ENCODE assay signal across 8 cellular contexts in genomic region chr19:11138659-11139526, GRCh38. TPM values are rescaled to one million over a fixed set of nuclear protein-coding genes. Genes with fewer than 3 reads are reported as not detected.
DNase-seq lines count a peak whose midpoint lies in the region; ATAC-seq lines count a peak whose summit lies in the region.

No MANE protein-coding gene starts in this region.

- no peaks in the 10 kb centered on the region for H3K9me3 Mint-ChIP-seq in activated naive CD8-positive, alpha-beta T cell treated with anti-CD3 and anti-CD28 coated beads, Interleukin-2, amount 50 U/mL, for 24 hours

- peaks cover 8% of the 10 kb centered on the region for H3K4me1 Mint-ChIP-seq in activated naive CD8-positive, alpha-beta T cell treated with anti-CD3 and anti-CD28 coated beads, Interleukin-2, amount 50 U/mL, for 24 hours

- DNase-seq in HS-27A (ENCODE audit: low read depth) (peak; percentile 68), left cardiac atrium (peak; percentile 86), retina (peak; percentile 56), NCI-H2196 treated with DMSO at 0.1 percent for 48 hours (lab: John Stamatoyannopoulos, UW; ENCODE audit: unreplicated experiment) (no peak)
- no peak for DNase-seq in activated naive CD8-positive, alpha-beta T cell treated with anti-CD3 and anti-CD28 coated beads, Interleukin-2, amount 50 U/mL, for 24 hours

- peak overlapping the region; percentile 39; the same call in 1 of the 2 replicates for H3K4me3 ChIP-seq in ACC112 (ENCODE audit: low read depth, low read length)

- intact Hi-C loops in left cardiac atrium (cut with DNase I) = loop anchor here in 1 of 2 donors (5.0 kb wide), 1 partner anchor 63 kb away; no protein-coding TSS in a partner anchor

- H3K4me1 ChIP-seq in ACC112 (ENCODE audit: control insufficient read depth, insufficient read depth, low read length, unreplicated experiment) = peaks cover 33% of the 10 kb centered on the region

- H3K79me2 ChIP-seq in ACC112 (ENCODE audit: control insufficient read depth, insufficient read depth, low read length, unreplicated experiment) = no peaks in the 10 kb centered on the region

- no peak overlapping the region for H3K4me3 Mint-ChIP-seq in activated naive CD8-positive, alpha-beta T cell treated with anti-CD3 and anti-CD28 coated beads, Interleukin-2, amount 50 U/mL, for 24 hours

- ATAC-seq in activated naive CD8-positive, alpha-beta T cell treated with anti-CD3 and anti-CD28 coated beads, Interleukin-2, amount 50 U/mL, for 24 hours = peak; percentile 8
- ATAC-seq in left cardiac atrium (peak; percentile 62 to 80), GM18498 (IDR thresholded peaks at IDR 0.05; ENCODE audit: unreplicated experiment) (no peak), GM21390 (IDR thresholded peaks at IDR 0.05; ENCODE audit: unreplicated experiment) (no peak)

- no peak overlapping the region for H2AFZ ChIP-seq in ACC112 (ENCODE audit: low read length, unreplicated experiment)

- no peaks in the 10 kb centered on the region for H3K27me3 Mint-ChIP-seq in activated naive CD8-positive, alpha-beta T cell treated with anti-CD3 and anti-CD28 coated beads, Interleukin-2, amount 50 U/mL, for 24 hours

- H3K36me3 ChIP-seq in ACC112 (ENCODE audit: insufficient read depth, low read length) = no peaks in the 10 kb centered on the region

- no peaks in the 10 kb centered on the region for H3K27me3 ChIP-seq in ACC112 (ENCODE audit: insufficient read depth, low read length)

- peak overlapping the region; percentile 79 for H3K27ac ChIP-seq in ACC112 (ENCODE audit: low read depth, low read length)

- no peak overlapping the region for H3K27ac Mint-ChIP-seq in activated naive CD8-positive, alpha-beta T cell treated with anti-CD3 and anti-CD28 coated beads, Interleukin-2, amount 50 U/mL, for 24 hours

- no peaks in the 10 kb centered on the region for H3K36me3 Mint-ChIP-seq in activated naive CD8-positive, alpha-beta T cell treated with anti-CD3 and anti-CD28 coated beads, Interleukin-2, amount 50 U/mL, for 24 hours (ENCODE audit: low read depth)

RNA-seq across cellular contexts. Expression of gene SPC24, which starts 16.7 kb away (rescaled TPM):
- total RNA-seq in left cardiac atrium = 1 to 10 TPM; 3.4 to 3.9 TPM

RNA-seq across cellular contexts. Expression of gene LDLR, which starts 49.6 kb away (rescaled TPM):
- total RNA-seq in left cardiac atrium = 10 to 100 TPM; 24.4 to 80.0 TPM

RNA-seq across cellular contexts. Expression of gene KANK2, which starts 58.5 kb away (rescaled TPM):
- total RNA-seq in left cardiac atrium = 100 to 1,000 TPM; 238 to 255 TPM

Comparison
In these comparisons a context has a peak if more than half of its experiments do, and no peak if none do; other contexts are left out.
1. DNase-seq: peak in HS-27A (single experiment), left cardiac atrium (single experiment) and retina (single experiment); none in activated naive CD8-positive, alpha-beta T cell treated with anti-CD3 and anti-CD28 coated beads, Interleukin-2, amount 50 U/mL, for 24 hours (single experiment) and NCI-H2196 treated with DMSO at 0.1 percent for 48 hours (single experiment).
2. ATAC-seq: peak in activated naive CD8-positive, alpha-beta T cell treated with anti-CD3 and anti-CD28 coated beads, Interleukin-2, amount 50 U/mL, for 24 hours (single experiment) and left cardiac atrium (2 of 2); none in GM18498 (single experiment) and GM21390 (single experiment).